ENCODE assay signal across 8 cellular contexts in genomic region chr16:89700649-89701424, GRCh38.
DNase-seq lines count a peak whose midpoint lies in the region; ATAC-seq and TF ChIP-seq lines count a peak whose summit lies in the region.

No MANE protein-coding gene starts in this region.

- in situ Hi-C loops in brain microvascular endothelial cell (cut with HindIII; ENCODE audit: low pct_ligation_motif_present, low sequenced_read_pairs) = no loop called here

- peak overlapping the region; percentile 77 for H3K4me3 ChIP-seq in brain microvascular endothelial cell (ENCODE audit: low read depth, low read length)

- no peaks in the 10 kb centered on the region for H3K27me3 ChIP-seq in brain microvascular endothelial cell (replicated peaks)

- peak overlapping the region; percentile 42 for H3K27ac ChIP-seq in brain microvascular endothelial cell

- peak; percentile 55 for DNase-seq in GM03348 (ENCODE audit: low spot score)
- peak; percentile 64 for DNase-seq in SW480 (ENCODE audit: low spot score)
- DNase-seq in brain microvascular endothelial cell = no peak
- DNase-seq in iPS-NIHi7 (ENCODE audit: extremely low spot score) = peak; percentile 60
- peak; percentile 62 for DNase-seq in stimulated activated CD4-positive, alpha-beta T cell treated with anti-CD3 and anti-CD28 coated beads, Interleukin-1b, Interleukin-23, amount 100 ng/mL, for 48 hours

- ATAC-seq in HG03520 (IDR thresholded peaks at IDR 0.05; ENCODE audit: unreplicated experiment) = peak; percentile 2
- no peak for ATAC-seq in HG02970 (IDR thresholded peaks at IDR 0.05; ENCODE audit: low FRiP score, unreplicated experiment)
- ATAC-seq in HG02763 (IDR thresholded peaks at IDR 0.05; ENCODE audit: unreplicated experiment) = no peak

- peaks cover 7% of the 10 kb centered on the region for H3K36me3 ChIP-seq in brain microvascular endothelial cell (replicated peaks)

- peak; percentile 33 for TF ChIP-seq CTCF in brain microvascular endothelial cell (IDR thresholded peaks at IDR 0.05; ENCODE audit: low read depth, low read length, missing control alignments)
